19 cellular contexts compared by ENCODE assay signal in the genomic region with DNA sequence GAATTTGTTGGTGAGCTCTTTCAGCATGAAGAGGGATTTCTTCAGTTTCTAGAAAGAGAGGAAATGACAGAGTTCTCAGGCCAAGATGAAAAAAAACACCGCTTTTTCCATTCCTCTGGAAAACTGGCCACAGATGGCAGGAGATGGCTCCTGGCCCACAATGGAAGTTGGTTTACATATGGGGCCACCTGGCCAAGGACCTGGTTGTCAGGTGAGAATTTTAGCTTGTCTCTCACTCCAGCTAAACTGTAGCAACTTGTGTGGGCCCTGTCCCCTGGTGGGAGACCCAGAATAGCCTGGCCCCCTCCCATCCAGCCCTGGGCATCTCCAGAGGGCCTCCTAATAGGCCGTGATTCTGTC.
"Had no signal": no experiment of that assay in that cellular context is flagged by ENCODE, and none has a peak within 500 bp of the region (broad histone marks: within the 10 kb centered on the region; RNA-seq: fewer than 3 reads in every experiment).

No MANE protein-coding gene starts in this region.

- ATAC-seq: psoas muscle; right cardiac atrium; right lobe of liver; stimulated activated effector memory CD8-positive, alpha-beta T cell treated with anti-CD3 and anti-CD28 coated beads, Interleukin-12 subunit alpha, Interleukin-12 subunit beta, amount 100 ng/mL, for 72 hours; stimulated activated naive B cell treated with anti-CD40 and anti-IgM and Interleukin-4, amounts not matched to agents 10 μg/mL and 1 μg/mL and 100 μg/mL, for 72 hours had no signal

- DNase-seq: nephron progenitor cell; nucleus accumbens; ovary; psoas muscle; right cardiac atrium; sigmoid colon; small intestine; stimulated activated CD4-positive, alpha-beta T cell treated with anti-CD3 and anti-CD28 coated beads, Interleukin-15, amount 100 ng/mL, for 24 hours; stimulated activated CD4-positive, alpha-beta T cell treated with anti-CD3 and anti-CD28 coated beads, Interleukin-2, amount 100 ng/mL, for 24 hours; stimulated activated CD4-positive, alpha-beta T cell treated with anti-CD3 and anti-CD28 coated beads, Interleukin-2, amount 100 ng/mL, for 48 hours; stimulated activated CD4-positive, alpha-beta T cell treated with anti-CD3 and anti-CD28 coated beads, Interleukin-4, amount 100 ng/mL, for 24 hours; stimulated activated naive B cell treated with anti-CD40 and anti-IgM and Interleukin-4, amounts not matched to agents 10 μg/mL and 1 μg/mL and 100 μg/mL, for 72 hours; stimulated activated naive CD4-positive, alpha-beta T cell treated with Interleukin-2 at 50 U/mL for 16 hours; stomach; thyroid gland; trophoblast cell; upper lobe of left lung had no signal
